Comparison of ENCODE assay signal across 11 cellular contexts in the genomic region with DNA sequence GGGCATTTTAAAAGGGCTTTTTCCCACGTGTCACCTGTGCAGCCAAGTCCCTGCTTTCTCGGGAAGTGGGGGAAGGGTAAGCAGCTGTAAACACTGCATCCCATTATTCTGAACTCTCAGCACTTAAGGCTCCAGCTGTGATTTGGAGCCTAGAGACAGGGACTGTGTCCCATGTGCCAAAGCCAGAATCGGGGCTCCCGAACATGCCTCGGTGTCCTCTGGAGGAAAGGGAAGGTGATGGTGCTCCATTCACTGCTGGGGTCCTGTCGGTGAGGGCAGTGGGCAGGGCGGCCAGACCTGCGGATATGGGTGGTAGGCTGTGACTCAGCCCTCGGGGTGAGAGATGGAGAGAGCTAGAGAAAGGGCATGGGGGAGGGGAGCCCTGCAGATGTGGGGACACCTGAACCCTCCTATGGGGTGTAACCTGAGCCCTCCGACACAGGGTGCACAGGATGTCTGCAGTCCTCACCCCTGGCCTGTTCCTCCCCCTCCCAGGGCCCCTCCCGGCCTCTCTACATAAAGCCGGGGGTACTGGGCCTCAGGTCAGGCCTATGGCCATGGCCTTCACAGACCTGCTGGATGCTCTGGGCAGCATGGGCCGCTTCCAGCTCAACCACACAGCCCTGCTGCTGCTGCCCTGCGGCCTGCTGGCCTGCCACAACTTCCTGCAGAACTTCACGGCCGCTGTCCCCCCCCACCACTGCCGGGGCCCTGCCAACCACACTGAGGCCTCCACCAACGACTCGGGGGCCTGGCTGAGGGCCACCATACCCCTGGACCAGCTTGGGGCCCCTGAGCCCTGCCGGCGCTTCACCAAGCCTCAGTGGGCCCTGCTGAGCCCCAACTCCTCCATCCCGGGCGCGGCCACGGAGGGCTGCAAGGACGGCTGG. TPM values are rescaled to one million over a fixed set of nuclear protein-coding genes. Genes with fewer than 3 reads are reported as not detected.
A peak's percentile ranks its signal among the peaks of the same experiment; 100 is the strongest.
DNase-seq lines count a peak whose midpoint lies in the region; ATAC-seq lines count a peak whose summit lies in the region.
"Had no signal": no experiment of that assay in that cellular context is flagged by ENCODE, and none has a peak within 500 bp of the region (broad histone marks: within the 10 kb centered on the region; RNA-seq: fewer than 3 reads in every experiment).

No MANE protein-coding gene starts in this region.

- peaks cover 20% of the 10 kb centered on the region for H3K4me1 Mint-ChIP-seq in activated naive CD8-positive, alpha-beta T cell treated with anti-CD3 and anti-CD28 coated beads, Interleukin-2, amount 10 ng/mL, durations not matched to agents 7 days and 5 days
- peaks cover 20 to 40% (median 33%) of the 10 kb centered on the region in 4 donors for H3K4me1 Mint-ChIP-seq in naive thymus-derived CD8-positive, alpha-beta T cell

- H3K9me3 Mint-ChIP-seq in activated naive CD8-positive, alpha-beta T cell treated with anti-CD3 and anti-CD28 coated beads, Interleukin-2, amount 10 ng/mL, durations not matched to agents 7 days and 5 days, result no peaks in the 10 kb centered on the region
- H3K9me3 Mint-ChIP-seq in naive thymus-derived CD8-positive, alpha-beta T cell, result no peaks in the 10 kb centered on the region

- H3K27me3 Mint-ChIP-seq in activated naive CD8-positive, alpha-beta T cell treated with anti-CD3 and anti-CD28 coated beads, Interleukin-2, amount 10 ng/mL, durations not matched to agents 7 days and 5 days, result no peaks in the 10 kb centered on the region
- H3K27me3 Mint-ChIP-seq in naive thymus-derived CD8-positive, alpha-beta T cell, result no peaks in the 10 kb centered on the region

- POLR2A ChIA-PET in activated naive CD8-positive, alpha-beta T cell treated with anti-CD3 and anti-CD28 coated beads, Interleukin-2, amount 10 ng/mL, durations not matched to agents 7 days and 5 days (lab: Charles Lee), result interaction anchor here (1.4 kb wide), 1 partner anchor 79 kb away, joined by 4 read pairs; no protein-coding TSS in a partner anchor
- POLR2A ChIA-PET in naive thymus-derived CD8-positive, alpha-beta T cell (lab: Charles Lee), result no interaction called here

- H3K27ac Mint-ChIP-seq in activated naive CD8-positive, alpha-beta T cell treated with anti-CD3 and anti-CD28 coated beads, Interleukin-2, amount 10 ng/mL, durations not matched to agents 7 days and 5 days, result peak overlapping the region; percentile 48
- peak overlapping the region in 6 of 10 donors; percentile 48 to 79 (median 64) for H3K27ac Mint-ChIP-seq in naive thymus-derived CD8-positive, alpha-beta T cell

- peak; percentile 9 for DNase-seq in DMS53 treated with DMSO at 0.1 percent for 48 hours (lab: John Stamatoyannopoulos, UW; ENCODE audit: unreplicated experiment)
- peak; percentile 78 for DNase-seq in KG1 (lab: John Stamatoyannopoulos, UW)
- DNase-seq in activated naive CD8-positive, alpha-beta T cell treated with anti-CD3 and anti-CD28 coated beads, Interleukin-2, amount 10 ng/mL, durations not matched to agents 7 days and 5 days, result no peak
- DNase-seq in naive thymus-derived CD8-positive, alpha-beta T cell, result peak in 3 of 10 donors; percentile 17 to 30 (median 18)
- no peak for DNase-seq in islet precursor cell
- no peak for DNase-seq in pons (ENCODE audit: low spot score)
- DNase-seq: amygdala had no signal

- H3K4me3 Mint-ChIP-seq in activated naive CD8-positive, alpha-beta T cell treated with anti-CD3 and anti-CD28 coated beads, Interleukin-2, amount 10 ng/mL, durations not matched to agents 7 days and 5 days, result peak overlapping the region; percentile 28
- peak overlapping the region in 7 of 10 donors; percentile 19 to 73 (median 60) for H3K4me3 Mint-ChIP-seq in naive thymus-derived CD8-positive, alpha-beta T cell

- ATAC-seq in activated naive CD8-positive, alpha-beta T cell treated with anti-CD3 and anti-CD28 coated beads, Interleukin-2, amount 10 ng/mL, durations not matched to agents 7 days and 5 days (ENCODE audit: low read depth), result peak; percentile 75
- ATAC-seq in naive thymus-derived CD8-positive, alpha-beta T cell, result peak; percentile 58 to 82
- ATAC-seq in HG03108 (IDR thresholded peaks at IDR 0.05; ENCODE audit: unreplicated experiment) (no peak), HG02798 (IDR thresholded peaks at IDR 0.05; ENCODE audit: poor library complexity, unreplicated experiment) (no peak)

- peaks cover 13% of the 10 kb centered on the region for H3K36me3 Mint-ChIP-seq in activated naive CD8-positive, alpha-beta T cell treated with anti-CD3 and anti-CD28 coated beads, Interleukin-2, amount 10 ng/mL, durations not matched to agents 7 days and 5 days
- peaks cover 0 to 25% (median 0%) of the 10 kb centered on the region in 3 donors for H3K36me3 Mint-ChIP-seq in naive thymus-derived CD8-positive, alpha-beta T cell

RNA-seq across cellular contexts. Expression of gene CAPN1, which starts 31.8 kb away (rescaled TPM):
- total RNA-seq in activated naive CD8-positive, alpha-beta T cell treated with anti-CD3 and anti-CD28 coated beads, Interleukin-2, amount 10 ng/mL, durations not matched to agents 7 days and 5 days, result 100 to 1,000 TPM; 164 to 174 TPM
- total RNA-seq in naive thymus-derived CD8-positive, alpha-beta T cell, result 100 to 1,000 TPM in 1 of 2 experiments, 10 to 100 TPM in 1; 99.5 to 106 TPM
- 10 to 100 TPM; 75.6 to 79.2 (median 78.9) TPM for polyA plus RNA-seq in naive thymus-derived CD8-positive, alpha-beta T cell

RNA-seq across cellular contexts. Expression of gene SPDYC, which starts 43.5 kb away (rescaled TPM):
- total RNA-seq in activated naive CD8-positive, alpha-beta T cell treated with anti-CD3 and anti-CD28 coated beads, Interleukin-2, amount 10 ng/mL, durations not matched to agents 7 days and 5 days, result not detected
- total RNA-seq in naive thymus-derived CD8-positive, alpha-beta T cell, result not detected
- not detected for polyA plus RNA-seq in naive thymus-derived CD8-positive, alpha-beta T cell
- total RNA-seq: pulmonary artery endothelial cell; T-helper 1 cell treated with Interleukin-12 subunit alpha and Interleukin-12 subunit beta and Interleukin-4 antibody, amounts not matched to agents 30 ng/mL and 1 ng/mL, for 36 hours had no signal

RNA-seq across cellular contexts. Expression of gene POLA2, which starts 48.2 kb away (rescaled TPM):
- 10 to 100 TPM; 57.3 to 62.2 TPM for total RNA-seq in activated naive CD8-positive, alpha-beta T cell treated with anti-CD3 and anti-CD28 coated beads, Interleukin-2, amount 10 ng/mL, durations not matched to agents 7 days and 5 days
- total RNA-seq in naive thymus-derived CD8-positive, alpha-beta T cell, result 10 to 100 TPM; 24.5 to 24.7 TPM
- 10 to 100 TPM in 2 of 3 donors, 1 to 10 TPM in 1; 9.7 to 13.5 (median 10.9) TPM for polyA plus RNA-seq in naive thymus-derived CD8-positive, alpha-beta T cell

Comparison
In these comparisons a context has a peak if more than half of its experiments do, and no peak if none do; other contexts are left out.
1. DNase-seq: peak in DMS53 treated with DMSO at 0.1 percent for 48 hours (single experiment) and KG1 (single experiment); none in activated naive CD8-positive, alpha-beta T cell treated with anti-CD3 and anti-CD28 coated beads, Interleukin-2, amount 10 ng/mL, durations not matched to agents 7 days and 5 days (single experiment), islet precursor cell (single experiment) and pons (single experiment).
2. ATAC-seq: peak in activated naive CD8-positive, alpha-beta T cell treated with anti-CD3 and anti-CD28 coated beads, Interleukin-2, amount 10 ng/mL, durations not matched to agents 7 days and 5 days (single experiment) and naive thymus-derived CD8-positive, alpha-beta T cell (2 of 2); none in HG03108 (single experiment) and HG02798 (single experiment).